13 cellular contexts compared by ENCODE assay signal in genomic region chr17:17700251-17700969, GRCh38. TPM values are rescaled to one million over a fixed set of nuclear protein-coding genes. Genes with fewer than 3 reads are reported as not detected.
DNase-seq lines count a peak whose midpoint lies in the region; ATAC-seq, FAIRE-seq and TF ChIP-seq lines count a peak whose summit lies in the region.
"Had no signal": no experiment of that assay in that cellular context is flagged by ENCODE, and none has a peak within 500 bp of the region (broad histone marks: within the 10 kb centered on the region; RNA-seq: fewer than 3 reads in every experiment).

No MANE protein-coding gene starts in this region.

- no peak for TF ChIP-seq CTCF in HEK293 (tag by site-specific recombination; IDR thresholded peaks at IDR 0.05)
- TF ChIP-seq CTCF in astrocyte (IDR thresholded peaks at IDR 0.05; ENCODE audit: insufficient read depth, low read depth, low read length), result no peak
- no peak for TF ChIP-seq CTCF in spleen (IDR thresholded peaks at IDR 0.05 in 8 of 11, conservative IDR thresholded peaks at IDR 0.05 in 3 of 11)

- peaks cover 4 to 6% of the 10 kb centered on the region in 2 experiments; a peak in 2 of 3 replicates for H3K36me3 ChIP-seq in HEK293 (ENCODE audit: control insufficient read depth in 2 of 2, insufficient read depth in 1 of 2, low read length in 2 of 2)
- no peaks in the 10 kb centered on the region for H3K36me3 ChIP-seq in astrocyte (ENCODE audit: insufficient read depth, low read length)
- peaks cover 0 to 6% (median 0%) of the 10 kb centered on the region in 6 donors for H3K36me3 ChIP-seq in spleen

- FAIRE-seq in astrocyte (lab: Jason Lieb, UNC), result no peak

- H3K9ac ChIP-seq in astrocyte (ENCODE audit: low read length), result peak overlapping the region; percentile 54
- H3K9ac ChIP-seq: SK-N-SH had no signal

- no peaks in the 10 kb centered on the region for H3K27me3 Mint-ChIP-seq in astrocyte (ENCODE audit: low read depth, unreplicated experiment)

- ATAC-seq in HG02678 (IDR thresholded peaks at IDR 0.05; ENCODE audit: unreplicated experiment) (no peak), HG03439 (IDR thresholded peaks at IDR 0.05; ENCODE audit: unreplicated experiment) (no peak)

- no peak overlapping the region for H3K27ac Mint-ChIP-seq in astrocyte (ENCODE audit: unreplicated experiment)

- peaks cover 96% of the 10 kb centered on the region for H4K20me1 ChIP-seq in astrocyte (ENCODE audit: insufficient read depth, low read length)

- H3K36me3 Mint-ChIP-seq in astrocyte (ENCODE audit: low read depth, unreplicated experiment), result peaks cover 18% of the 10 kb centered on the region

- H3K4me3 Mint-ChIP-seq in astrocyte (ENCODE audit: unreplicated experiment), result peak overlapping the region; percentile 60

- POLR2A ChIA-PET in HEK293 (lab: Yijun Ruan, JAX), result no interaction called here

- intact Hi-C loops in spleen (cut with DNase I; ENCODE audit: low total_unique reads), result no loop called here

- WGBS in spleen, 5 donors, result 52 to 76% (median 66%) methylated on average over 52 to 86 of the region's 86 CpGs

- DNase-seq in astrocyte (ENCODE audit: low read depth) (no peak), islet precursor cell (peak; percentile 79), spleen (no peak), NCI-H128 (lab: John Stamatoyannopoulos, UW; ENCODE audit: unreplicated experiment) (no peak), KG1 (lab: John Stamatoyannopoulos, UW) (no peak)
- DNase-seq: activated CD8-positive, alpha-beta memory T cell treated with anti-CD3 and anti-CD28 coated beads, Interleukin-2, amount 50 U/mL, for 48 hours; DND-41; NCI-H1048; SK-N-SH had no signal

- CTCF ChIA-PET in HEK293 (lab: Yijun Ruan, JAX), result interaction anchor here (0.6 kb wide), 1 partner anchor 219 kb away, joined by 3 read pairs; no protein-coding TSS in a partner anchor

- no peak for TF ChIP-seq POLR2A in spleen (IDR thresholded peaks at IDR 0.05)

- H3K27me3 ChIP-seq in astrocyte (ENCODE audit: insufficient read depth, low read length) (no peaks in the 10 kb centered on the region), spleen (replicated peaks in 1 of 7) (peaks cover 0 to 13% (median 0%) of the 10 kb centered on the region in 7 donors)

- H3K9me3 ChIP-seq in HEK293 (ENCODE audit: control insufficient read depth, insufficient read depth, low read depth, low read length), result no peaks in the 10 kb centered on the region
- H3K9me3 ChIP-seq in astrocyte (ENCODE audit: insufficient read depth, low read depth, low read length), result no peaks in the 10 kb centered on the region
- H3K9me3 ChIP-seq in spleen, result no peaks in the 10 kb centered on the region
- H3K9me3 ChIP-seq: SK-N-SH had no signal

- no peak overlapping the region for H2AFZ ChIP-seq in astrocyte (ENCODE audit: low read depth, low read length)

- H3K4me3 ChIP-seq in HEK293 (ENCODE audit: low read depth, low read length) (no peak overlapping the region), astrocyte (ENCODE audit: insufficient read depth, low read depth, low read length) (no peak overlapping the region), spleen (peak overlapping the region in 6 of 8 donors; percentile 9 to 50 (median 24))

- H3K27ac ChIP-seq in HEK293 (ENCODE audit: extremely low read depth, low read depth, low read length) (no peak overlapping the region), astrocyte (ENCODE audit: low read depth, low read length) (peak overlapping the region; percentile 10), spleen (peak overlapping the region in 5 of 8 donors; percentile 8 to 97 (median 95))
- H3K27ac ChIP-seq: epithelial cell of prostate had no signal

- peaks cover 63% of the 10 kb centered on the region for H3K4me1 Mint-ChIP-seq in astrocyte (ENCODE audit: low read depth, unreplicated experiment)

- H3K4me1 ChIP-seq in HEK293 (ENCODE audit: control insufficient read depth, insufficient read depth, low read length), result peaks cover 19% of the 10 kb centered on the region
- H3K4me1 ChIP-seq in astrocyte (ENCODE audit: insufficient read depth, low read length), result peaks cover 34% of the 10 kb centered on the region
- H3K4me1 ChIP-seq in spleen, result peaks cover 12 to 100% (median 79%) of the 10 kb centered on the region in 6 donors

- peaks cover 100% of the 10 kb centered on the region for H3K79me2 ChIP-seq in astrocyte (ENCODE audit: insufficient read depth, low read length)

- no peaks in the 10 kb centered on the region for H3K9me3 Mint-ChIP-seq in astrocyte (ENCODE audit: unreplicated experiment)

- H3K4me2 ChIP-seq in astrocyte (ENCODE audit: low read length), result peak overlapping the region; percentile 63

TF ChIP-seq in HEK293, 187 proteins besides CTCF, POLR2A, EP300 and RAD21:
- TF ChIP-seq GLI4 (tag by site-specific recombination; IDR thresholded peaks at IDR 0.05) (0 out of 2 replicates have a peak, but pooled peaks have one; percentile 36), INSM2 (tag by site-specific recombination; IDR thresholded peaks at IDR 0.05) (no peak)

RNA-seq across cellular contexts. Expression of gene RAI1, which starts 19.2 kb away (rescaled TPM):
- total RNA-seq in astrocyte (39.1 and 39.8 TPM in 2 replicates), spleen (10 to 100 TPM; 28.9 to 61.9 (median 40.3) TPM)
- polyA plus RNA-seq in spleen, result 10 to 100 TPM in 1 of 3 donors, 1 to 10 TPM in 2; 5.4 to 19.7 (median 6.1) TPM

Comparison
In these comparisons a context has a peak if more than half of its experiments do, and no peak if none do; other contexts are left out.
1. H3K4me3 ChIP-seq: peak in spleen (6 of 8); none in HEK293 (single experiment) and astrocyte (single experiment).